In the genomic region with DNA sequence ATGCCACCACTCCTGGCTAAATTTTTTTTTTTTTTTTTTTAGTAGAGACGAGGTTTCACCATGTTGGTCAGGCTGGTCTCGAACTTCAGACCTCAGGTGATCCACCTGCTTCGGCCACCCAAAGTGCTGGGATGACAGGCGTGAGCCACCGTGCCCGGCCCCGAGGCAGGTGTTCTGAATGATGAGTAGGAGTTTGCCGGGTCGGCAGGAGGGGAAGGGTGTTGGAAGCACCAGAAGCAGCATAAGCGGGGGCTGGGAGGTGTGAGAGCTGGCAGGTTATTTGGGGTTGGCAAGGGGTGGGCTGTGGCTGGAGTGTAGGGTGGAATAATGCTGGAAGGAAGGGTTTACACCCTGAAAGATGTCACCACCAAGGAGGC, we compare ENCODE assay signal across 13 cellular contexts. TPM values are rescaled to one million over a fixed set of nuclear protein-coding genes. Genes with fewer than 3 reads are reported as not detected.
DNase-seq lines count a peak whose midpoint lies in the region; ATAC-seq and TF ChIP-seq lines count a peak whose summit lies in the region.
"Had no signal": no experiment of that assay in that cellular context is flagged by ENCODE, and none has a peak within 500 bp of the region (broad histone marks: within the 10 kb centered on the region; RNA-seq: fewer than 3 reads in every experiment).

No MANE protein-coding gene starts in this region.

- H3K4me1 Mint-ChIP-seq in stimulated activated naive CD8-positive, alpha-beta T cell treated with anti-CD3 and anti-CD28 coated beads, Interleukin-15, Interleukin-2, amounts not matched to agents 100 ng/mL and 50 ng/mL, for 24 hours (ENCODE audit: low read depth) = peaks cover 76% of the 10 kb centered on the region

- no peak for ATAC-seq in stimulated activated naive CD8-positive, alpha-beta T cell treated with anti-CD3 and anti-CD28 coated beads, Interleukin-15, Interleukin-2, amounts not matched to agents 100 U/mL and 50 U/mL, for 24 hours
- ATAC-seq in activated naive CD4-positive, alpha-beta T cell treated with anti-CD3 and anti-CD28 coated beads, Interleukin-2, amount 50 U/mL, for 72 hours = no peak
- ATAC-seq in GM18505 (IDR thresholded peaks at IDR 0.05; ENCODE audit: unreplicated experiment) = no peak

- H3K36me3 Mint-ChIP-seq in stimulated activated naive CD8-positive, alpha-beta T cell treated with anti-CD3 and anti-CD28 coated beads, Interleukin-15, Interleukin-2, amounts not matched to agents 100 ng/mL and 50 ng/mL, for 24 hours (ENCODE audit: low read depth) = peaks cover 20% of the 10 kb centered on the region
- H3K36me3 Mint-ChIP-seq in activated naive CD4-positive, alpha-beta T cell treated with anti-CD3 and anti-CD28 coated beads, Interleukin-2, amount 50 U/mL, for 72 hours = peaks cover 27 to 34% of the 10 kb centered on the region in 2 donors

- peak overlapping the region; percentile 5 for H3K4me3 Mint-ChIP-seq in stimulated activated naive CD8-positive, alpha-beta T cell treated with anti-CD3 and anti-CD28 coated beads, Interleukin-15, Interleukin-2, amounts not matched to agents 100 ng/mL and 50 ng/mL, for 24 hours

- H3K9ac ChIP-seq in mucosa of stomach (ENCODE audit: low read length) = peak overlapping the region; percentile 76

- H3K4me1 ChIP-seq in mucosa of stomach (ENCODE audit: control insufficient read depth, insufficient read depth, low read length) (peaks cover 60% of the 10 kb centered on the region), ascending aorta (peaks cover 2 to 34% of the 10 kb centered on the region in 2 donors)

- no peaks in the 10 kb centered on the region for H3K27me3 Mint-ChIP-seq in stimulated activated naive CD8-positive, alpha-beta T cell treated with anti-CD3 and anti-CD28 coated beads, Interleukin-15, Interleukin-2, amounts not matched to agents 100 ng/mL and 50 ng/mL, for 24 hours

- H3K9me3 ChIP-seq in mucosa of stomach (ENCODE audit: control insufficient read depth, low read length) (no peaks in the 10 kb centered on the region), ascending aorta (no peaks in the 10 kb centered on the region)
- H3K9me3 ChIP-seq: thyroid gland had no signal

- DNase-seq in stimulated activated naive CD8-positive, alpha-beta T cell treated with anti-CD3 and anti-CD28 coated beads, Interleukin-15, Interleukin-2, amounts not matched to agents 100 U/mL and 50 U/mL, for 24 hours = no peak
- DNase-seq in activated naive CD4-positive, alpha-beta T cell treated with anti-CD3 and anti-CD28 coated beads, Interleukin-2, amount 50 U/mL, for 72 hours (ENCODE audit: low spot score in 2 of 2) = no peak
- no peak for DNase-seq in ascending aorta (ENCODE audit: low spot score in 2 of 2)
- no peak for DNase-seq in AG08396 (ENCODE audit: low spot score)
- DNase-seq in NCI-H2196 treated with DMSO at 0.1 percent for 48 hours (lab: John Stamatoyannopoulos, UW; ENCODE audit: unreplicated experiment) = no peak
- DNase-seq: central memory CD4-positive, alpha-beta T cell; kidney glomerular epithelial cell; NK-92 treated with Interleukin-12 subunit alpha and Interleukin-12 subunit beta, amount 100 ng/mL, for 24 hours had no signal

- H3K27ac ChIP-seq in ascending aorta = no peak overlapping the region
- H3K27ac ChIP-seq: HL-60, thyroid gland had no signal

- H3K4me3 ChIP-seq in mucosa of stomach (ENCODE audit: low read length) = peak overlapping the region; percentile 60
- no peak overlapping the region for H3K4me3 ChIP-seq in ascending aorta

- TF ChIP-seq CTCF in ascending aorta (IDR thresholded peaks at IDR 0.05) = no peak

- H3K27me3 ChIP-seq in mucosa of stomach (ENCODE audit: control insufficient read depth, insufficient read depth, low read length) (no peaks in the 10 kb centered on the region), ascending aorta (no peaks in the 10 kb centered on the region)
- H3K27me3 ChIP-seq: thyroid gland had no signal

- peak overlapping the region; percentile 21 for H3K27ac Mint-ChIP-seq in stimulated activated naive CD8-positive, alpha-beta T cell treated with anti-CD3 and anti-CD28 coated beads, Interleukin-15, Interleukin-2, amounts not matched to agents 100 ng/mL and 50 ng/mL, for 24 hours
- peak overlapping the region; percentile 20 to 90 for H3K27ac Mint-ChIP-seq in activated naive CD4-positive, alpha-beta T cell treated with anti-CD3 and anti-CD28 coated beads, Interleukin-2, amount 50 U/mL, for 72 hours

- H3K36me3 ChIP-seq in mucosa of stomach (ENCODE audit: control insufficient read depth, insufficient read depth, low read length) (no peaks in the 10 kb centered on the region), ascending aorta (peaks cover 0 to 4% of the 10 kb centered on the region in 2 donors)
- H3K36me3 ChIP-seq: thyroid gland had no signal

- intact Hi-C loops in ascending aorta (cut with DNase I) = no loop called here

- no peak for TF ChIP-seq POLR2A in GM18505 (IDR thresholded peaks at IDR 0.05; ENCODE audit: borderline replicate concordance, extremely low read depth, insufficient read depth, insufficient read length)

- H3K9me3 Mint-ChIP-seq in stimulated activated naive CD8-positive, alpha-beta T cell treated with anti-CD3 and anti-CD28 coated beads, Interleukin-15, Interleukin-2, amounts not matched to agents 100 ng/mL and 50 ng/mL, for 24 hours = no peaks in the 10 kb centered on the region
- peaks cover 0 to under 1% of the 10 kb centered on the region in 2 donors for H3K9me3 Mint-ChIP-seq in activated naive CD4-positive, alpha-beta T cell treated with anti-CD3 and anti-CD28 coated beads, Interleukin-2, amount 50 U/mL, for 72 hours

RNA-seq across cellular contexts. Expression of a gene that starts 1.8 kb away (rescaled TPM):
- 10 to 100 TPM; 38.5 to 61.6 TPM for total RNA-seq in activated naive CD4-positive, alpha-beta T cell treated with anti-CD3 and anti-CD28 coated beads, Interleukin-2, amount 50 U/mL, for 72 hours
- 95.7 TPM for total RNA-seq in ascending aorta

RNA-seq across cellular contexts. Expression of a gene that starts 1.9 kb away (rescaled TPM):
- 100 to 1,000 TPM; 115 to 140 TPM for total RNA-seq in activated naive CD4-positive, alpha-beta T cell treated with anti-CD3 and anti-CD28 coated beads, Interleukin-2, amount 50 U/mL, for 72 hours
- total RNA-seq in ascending aorta = 31.4 TPM

RNA-seq across cellular contexts. Expression of a gene that starts 22.3 kb away (rescaled TPM):
- total RNA-seq in activated naive CD4-positive, alpha-beta T cell treated with anti-CD3 and anti-CD28 coated beads, Interleukin-2, amount 50 U/mL, for 72 hours = under 1 TPM in 1 of 2 donors, not detected in 1; 0.25 TPM
- not detected for total RNA-seq in ascending aorta

RNA-seq across cellular contexts. Expression of a gene that starts 29.8 kb away (rescaled TPM):
- total RNA-seq in activated naive CD4-positive, alpha-beta T cell treated with anti-CD3 and anti-CD28 coated beads, Interleukin-2, amount 50 U/mL, for 72 hours = not detected
- not detected for total RNA-seq in ascending aorta

RNA-seq across cellular contexts. Expression of a gene that starts 48.3 kb away (rescaled TPM):
- total RNA-seq in activated naive CD4-positive, alpha-beta T cell treated with anti-CD3 and anti-CD28 coated beads, Interleukin-2, amount 50 U/mL, for 72 hours = not detected
- 4.7 TPM for total RNA-seq in ascending aorta
